ENCODE assay signal across 8 cellular contexts in genomic region chr14:20469242-20469889, GRCh38. TPM values are rescaled to one million over a fixed set of nuclear protein-coding genes. Genes with fewer than 3 reads are reported as not detected.
DNase-seq lines count a peak whose midpoint lies in the region; ATAC-seq, FAIRE-seq and TF ChIP-seq lines count a peak whose summit lies in the region.

Gene PNP (plus strand): TSS chr14:20469406. CDS start chr14:20469525, 119 bp downstream.

- peak within 1 kb of the TSS; percentile 93 for H3K4me3 Mint-ChIP-seq in activated T-helper 17 cell treated with anti-CD3 and anti-CD28 coated beads, Interleukin-2, amount 50 U/mL, for 72 hours
- peak within 1 kb of the TSS; percentile 99 for H3K4me3 Mint-ChIP-seq in natural killer cell

- H3K4me1 Mint-ChIP-seq in activated T-helper 17 cell treated with anti-CD3 and anti-CD28 coated beads, Interleukin-2, amount 50 U/mL, for 72 hours: peaks cover 31% of the 10 kb centered on the region
- H3K4me1 Mint-ChIP-seq in natural killer cell: peaks cover 35 to 38% of the 10 kb centered on the region in 2 donors

- intact Hi-C loops in natural killer cell (cut with micrococcal nuclease): loop anchor here (2.0 kb wide), 1 partner anchor 15 kb away; the partner anchor contains the start of genes APEX1 and OSGEP

- peak within 1 kb of the TSS; percentile 91 for H3K27ac ChIP-seq in RWPE1

- CTCF ChIA-PET in RWPE1 (lab: Yijun Ruan, JAX): interaction anchor here (0.6 to 1.2 kb wide), 2 partner anchors 105 to 138 kb away, joined by 3 to 5 read pairs; no protein-coding TSS in a partner anchor

- peak; percentile 92 for ATAC-seq in activated T-helper 17 cell treated with anti-CD3 and anti-CD28 coated beads, Interleukin-2, amount 50 U/mL, for 72 hours (replicated peaks)
- peak; percentile 78 to 90 (median 87) for ATAC-seq in natural killer cell

- H3K27ac Mint-ChIP-seq in activated T-helper 17 cell treated with anti-CD3 and anti-CD28 coated beads, Interleukin-2, amount 50 U/mL, for 72 hours: peak within 1 kb of the TSS; percentile 97
- peak within 1 kb of the TSS; percentile 88 to 98 for H3K27ac Mint-ChIP-seq in natural killer cell

- no peak for FAIRE-seq in H54 (lab: Jason Lieb, UNC)

- DNase-seq in ELF-1 (ENCODE audit: low read depth, low spot score) (peak; percentile 95), H54 (ENCODE audit: insufficient read length, low spot score) (peak; percentile 42), LoVo (ENCODE audit: low spot score) (peak; percentile 92), RWPE1 (ENCODE audit: low spot score) (peak; percentile 98), fibroblast of mammary gland (ENCODE audit: low read depth) (peak; percentile 91), natural killer cell (peak; percentile 70)
- DNase-seq in stimulated activated naive CD4-positive, alpha-beta T cell treated with Interleukin-2 at 50 U/mL for 16 hours (lab: John Stamatoyannopoulos, UW): peak; percentile 84

- no peaks in the 10 kb centered on the region for H3K9me3 Mint-ChIP-seq in activated T-helper 17 cell treated with anti-CD3 and anti-CD28 coated beads, Interleukin-2, amount 50 U/mL, for 72 hours
- no peaks in the 10 kb centered on the region for H3K9me3 Mint-ChIP-seq in natural killer cell

- peak; percentile 80 for TF ChIP-seq POLR2A in H54 (IDR thresholded peaks at IDR 0.05; ENCODE audit: low read depth, low read length)

- TF ChIP-seq CTCF in RWPE1 (conservative IDR thresholded peaks at IDR 0.05; ENCODE audit: low read depth) (no peak), fibroblast of mammary gland (conservative IDR thresholded peaks at IDR 0.05; ENCODE audit: control insufficient read depth, insufficient read depth, low read depth, low read length) (no peak), natural killer cell (IDR thresholded peaks at IDR 0.05) (no peak)

- POLR2A ChIA-PET in RWPE1 (lab: Yijun Ruan, JAX; ENCODE audit: low non-redundant PET): interaction anchor here (0.5 to 1.8 kb wide), 6 partner anchors 8 to 149 kb away, joined by 3 to 8 read pairs (median 4); partner anchors contain the start of genes APEX1, OSGEP and PIP4P1

- peak within 1 kb of the TSS; percentile 97 for H3K4me3 ChIP-seq in fibroblast of mammary gland (ENCODE audit: control insufficient read depth, low read depth, low read length)

- peaks cover 52% of the 10 kb centered on the region for H3K36me3 Mint-ChIP-seq in activated T-helper 17 cell treated with anti-CD3 and anti-CD28 coated beads, Interleukin-2, amount 50 U/mL, for 72 hours (ENCODE audit: low read depth)
- H3K36me3 Mint-ChIP-seq in natural killer cell: peaks cover 12% of the 10 kb centered on the region

- H3K27me3 Mint-ChIP-seq in activated T-helper 17 cell treated with anti-CD3 and anti-CD28 coated beads, Interleukin-2, amount 50 U/mL, for 72 hours: no peaks in the 10 kb centered on the region
- H3K27me3 Mint-ChIP-seq in natural killer cell (ENCODE audit: low read depth in 2 of 2): no peaks in the 10 kb centered on the region

RNA-seq across cellular contexts. Expression of gene PNP, which starts in this region (rescaled TPM):
- total RNA-seq in activated T-helper 17 cell treated with anti-CD3 and anti-CD28 coated beads, Interleukin-2, amount 50 U/mL, for 72 hours: 100 to 1,000 TPM; 135 to 231 TPM
- 10 to 100 TPM; 49.5 to 76.8 (median 51.8) TPM for total RNA-seq in natural killer cell

Comparison
In these comparisons a context has a peak if more than half of its experiments do, and no peak if none do; other contexts are left out.
1. Peak in every context shown above with its lines: DNase-seq, ATAC-seq, H3K4me3 ChIP-seq and H3K27ac ChIP-seq.
2. DNase-seq: peak in every context shown above with its lines; median percentile 98 in RWPE1; 95 in ELF-1; 92 in LoVo; 91 in fibroblast of mammary gland; 84 in stimulated activated naive CD4-positive, alpha-beta T cell treated with Interleukin-2 at 50 U/mL for 16 hours; 70 in natural killer cell; 42 in H54.